In genomic region chr1:39898648-39899603, GRCh38 we compare ENCODE assay signal across 9 cellular contexts. TPM values are rescaled to one million over a fixed set of nuclear protein-coding genes. Genes with fewer than 3 reads are reported as not detected.
A peak's percentile ranks its signal among the peaks of the same experiment; 100 is the strongest.
DNase-seq lines count a peak whose midpoint lies in the region; FAIRE-seq and TF ChIP-seq lines count a peak whose summit lies in the region.
"Had no signal": no experiment of that assay in that cellular context is flagged by ENCODE, and none has a peak within 500 bp of the region (broad histone marks: within the 10 kb centered on the region; RNA-seq: fewer than 3 reads in every experiment).

No MANE protein-coding gene starts in this region.

- H3K9me2 ChIP-seq in hepatocyte (replicated peaks; ENCODE audit: insufficient read depth), result no peaks in the 10 kb centered on the region

- H3K36me3 ChIP-seq in hepatocyte (replicated peaks; ENCODE audit: insufficient read depth, low read depth), result no peaks in the 10 kb centered on the region
- H3K36me3 ChIP-seq in uterus, result no peaks in the 10 kb centered on the region
- H3K36me3 ChIP-seq: BLaER1 had no signal

- H3K9me3 ChIP-seq in hepatocyte (ENCODE audit: low read depth) (no peaks in the 10 kb centered on the region), uterus (no peaks in the 10 kb centered on the region)
- H3K9me3 ChIP-seq: BLaER1 had no signal

- peak overlapping the region; percentile 32 for H3K4me2 ChIP-seq in hepatocyte
- H3K4me2 ChIP-seq: BLaER1 had no signal

- peaks cover 6% of the 10 kb centered on the region for H3K79me2 ChIP-seq in hepatocyte

- H2AFZ ChIP-seq in hepatocyte, result no peak overlapping the region

- intact Hi-C loops in uterus (cut with DNase I; ENCODE audit: low total_unique reads), result no loop called here

- peak; percentile 30 for FAIRE-seq in urothelium cell line (lab: Jason Lieb, UNC)

- in situ Hi-C loops in KBM-7 (cut with MboI; ENCODE audit: low pct_unique_long_range_greater_than_20kb, low sequenced_read_pairs), result no loop called here

- TF ChIP-seq CTCF in hepatocyte (IDR thresholded peaks at IDR 0.05; ENCODE audit: poor library complexity) (no peak), uterus (IDR thresholded peaks at IDR 0.05) (no peak)

- DNase-seq in stimulated activated CD4-positive, alpha-beta T cell treated with anti-CD3 and anti-CD28 coated beads, Interleukin-15, amount 100 ng/mL, for 24 hours, result peak; percentile 18
- no peak for DNase-seq in stimulated activated CD4-positive, alpha-beta T cell treated with anti-CD3 and anti-CD28 coated beads, Interleukin-1b, Interleukin-23, amount 100 ng/mL, for 48 hours
- DNase-seq in RPMI7951 (ENCODE audit: low read depth) (peak; percentile 57), hepatocyte (ENCODE audit: low spot score) (peak; percentile 72), urothelium cell line (ENCODE audit: low spot score) (peak; percentile 61), uterus (no peak), KBM-7 (no peak), foreskin melanocyte (no peak)

- no peaks in the 10 kb centered on the region for H4K20me1 ChIP-seq in hepatocyte (ENCODE audit: insufficient read depth, poor library complexity, severe bottlenecking)

- H3K27me3 ChIP-seq in hepatocyte (peaks cover 18% of the 10 kb centered on the region), uterus (peaks cover 0 to 9% of the 10 kb centered on the region in 2 donors)

- TF ChIP-seq POLR2A in uterus (IDR thresholded peaks at IDR 0.05), result no peak

- 33% methylated on average over 14 of the region's 14 CpGs for whole genome bisulfite sequencing in hepatocyte (ENCODE audit: low lambda C conversion rate, missing lambda C conversion rate)

- H3K4me1 ChIP-seq in hepatocyte (ENCODE audit: insufficient read depth) (peaks cover 5% of the 10 kb centered on the region), uterus (peaks cover 0 to 8% of the 10 kb centered on the region in 2 donors)

- H3K4me3 ChIP-seq in hepatocyte (no peak overlapping the region), uterus (no peak overlapping the region)
- H3K4me3 ChIP-seq: BLaER1 had no signal

- H3K27ac ChIP-seq in hepatocyte (no peak overlapping the region), uterus (no peak overlapping the region)
- H3K27ac ChIP-seq: BLaER1 had no signal

RNA-seq across cellular contexts. Expression of gene MYCL, which starts 2.8 kb away (rescaled TPM):
- total RNA-seq in RPMI7951 (2014; rRNA removed; shearing (Covaris generic)), result 0.10 and 0.12 TPM in 2 replicates
- total RNA-seq in hepatocyte (6.3 and 10.6 TPM in 2 replicates), uterus (1 to 10 TPM in 1 of 4 donors, under 1 TPM in 1, not detected in 2; 0.40 to 3.6 TPM)
- polyA plus RNA-seq in hepatocyte, result 7.3 and 7.8 TPM in 2 replicates

RNA-seq across cellular contexts. Expression of gene TRIT1, which starts 15.6 kb away (rescaled TPM):
- total RNA-seq in RPMI7951 (2014; rRNA removed; shearing (Covaris generic)), result 23.7 and 29.8 TPM in 2 replicates
- total RNA-seq in hepatocyte, result 17.2 and 20.0 TPM in 2 replicates
- 16.6 and 19.7 TPM in 2 replicates for polyA plus RNA-seq in hepatocyte
- 10 to 100 TPM; 16.1 to 43.3 (median 30.1) TPM for total RNA-seq in uterus

RNA-seq across cellular contexts. Expression of gene MFSD2A, which starts 56.0 kb away (rescaled TPM):
- total RNA-seq in RPMI7951 (2014; rRNA removed; shearing (Covaris generic)), result 7.9 and 8.1 TPM in 2 replicates
- total RNA-seq in hepatocyte, result 2.7 and 4.8 TPM in 2 replicates
- polyA plus RNA-seq in hepatocyte, result 5.6 and 9.8 TPM in 2 replicates
- 10 to 100 TPM in 1 of 4 donors, 1 to 10 TPM in 3; 2.0 to 16.2 (median 6.5) TPM for total RNA-seq in uterus

Comparison
In these comparisons a context has a peak if more than half of its experiments do, and no peak if none do; other contexts are left out.
1. DNase-seq: peak in stimulated activated CD4-positive, alpha-beta T cell treated with anti-CD3 and anti-CD28 coated beads, Interleukin-15, amount 100 ng/mL, for 24 hours (single experiment), RPMI7951 (single experiment), hepatocyte (single experiment) and urothelium cell line (single experiment); none in stimulated activated CD4-positive, alpha-beta T cell treated with anti-CD3 and anti-CD28 coated beads, Interleukin-1b, Interleukin-23, amount 100 ng/mL, for 48 hours (single experiment), uterus (0 of 2), KBM-7 (single experiment) and foreskin melanocyte (single experiment).